In the genomic region with DNA sequence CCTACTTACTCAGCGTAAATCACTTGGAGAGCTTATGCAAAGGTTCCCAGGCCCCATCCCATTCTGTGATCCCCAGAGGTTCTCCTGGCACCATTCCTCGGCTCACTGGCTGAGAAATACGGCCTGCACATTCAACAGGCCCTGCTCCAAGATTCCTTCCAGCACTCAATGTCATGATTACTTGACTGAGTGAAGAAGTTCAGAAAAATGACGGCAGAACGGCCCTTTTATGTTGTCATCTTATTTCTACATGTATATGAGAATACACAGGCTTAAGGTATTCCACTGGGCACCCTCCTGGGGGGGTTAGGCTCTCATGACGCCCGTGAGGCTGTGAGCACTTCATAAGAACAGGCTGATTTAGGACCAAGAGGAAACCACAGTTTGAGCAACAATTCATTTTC, we compare ENCODE assay signal across 22 cellular contexts.
A peak's percentile ranks its signal among the peaks of the same experiment; 100 is the strongest.
DNase-seq lines count a peak whose midpoint lies in the region; ATAC-seq and TF ChIP-seq lines count a peak whose summit lies in the region.
"Had no signal": no experiment of that assay in that cellular context is flagged by ENCODE, and none has a peak within 500 bp of the region (broad histone marks: within the 10 kb centered on the region; RNA-seq: fewer than 3 reads in every experiment).

No MANE protein-coding gene starts in this region.

- 10 to 25% methylated on average over 2 to 5 of the region's 7 CpGs for WGBS in gastroesophageal sphincter (ENCODE audit: low coverage in 1 of 2), 2 donors

- H3K27ac ChIP-seq in gastroesophageal sphincter (peak overlapping the region; percentile 55 to 78 (median 70)), tibial artery (peak overlapping the region; percentile 64 to 68)
- H3K27ac ChIP-seq: SJSA1 had no signal

- intact Hi-C loops in tibial artery (cut with DNase I; ENCODE audit: low total_unique reads), result no loop called here

- H3K9me3 ChIP-seq in gastroesophageal sphincter (no peaks in the 10 kb centered on the region), tibial artery (no peaks in the 10 kb centered on the region)
- H3K9me3 ChIP-seq: SJSA1 had no signal

- TF ChIP-seq CTCF in chondrocyte (IDR thresholded peaks at IDR 0.05) (no peak), gastroesophageal sphincter (IDR thresholded peaks at IDR 0.05) (no peak), omental fat pad (IDR thresholded peaks at IDR 0.05) (no peak), tibial artery (IDR thresholded peaks at IDR 0.05) (no peak)

- DNase-seq in chondrocyte (ENCODE audit: low spot score), result no peak
- no peak for DNase-seq in omental fat pad (ENCODE audit: low spot score)
- DNase-seq in tibial artery, result peak; percentile 75 to 89
- DNase-seq in stimulated activated naive CD8-positive, alpha-beta T cell treated with anti-CD3 and anti-CD28 coated beads, Interleukin-15, Interleukin-2, amounts not matched to agents 100 U/mL and 50 U/mL, for 24 hours, result no peak
- no peak for DNase-seq in NCI-H526 treated with DMSO at 0.1 percent for 48 hours (lab: John Stamatoyannopoulos, UW)
- DNase-seq: activated CD4-positive, alpha-beta T cell treated with anti-CD3 and anti-CD28 coated beads, Interleukin-2, amount 50 U/mL, for 48 hours; activated gamma-delta T cell treated with Interleukin-2 at 50 U/mL for 16 hours; amygdala; CD4-positive, alpha-beta T cell; DMS153; effector memory CD8-positive, alpha-beta T cell; HCEC 1CT; NCI-H1417 treated with DMSO at 0.1 percent for 48 hours; NCI-H82; stimulated activated CD4-positive, alpha-beta T cell treated with anti-CD3 and anti-CD28 coated beads, Interleukin-1b, Interleukin-23, amount 100 ng/mL, for 48 hours; stimulated activated naive CD4-positive, alpha-beta T cell treated with Interleukin-2 at 50 U/mL for 16 hours had no signal

- no peak for TF ChIP-seq POLR2A in gastroesophageal sphincter (IDR thresholded peaks at IDR 0.05)

- no peak overlapping the region for H3K4me3 ChIP-seq in gastroesophageal sphincter
- peak overlapping the region in 1 of 2 donors; percentile 19 for H3K4me3 ChIP-seq in tibial artery
- H3K4me3 ChIP-seq: GM12878, SJSA1 had no signal

- H3K36me3 Mint-ChIP-seq in chondrocyte (ENCODE audit: low read depth), result peaks cover 26% of the 10 kb centered on the region
- H3K36me3 Mint-ChIP-seq: WTC11 had no signal

- H3K36me3 ChIP-seq in gastroesophageal sphincter (no peaks in the 10 kb centered on the region), tibial artery (peaks cover 0 to 26% (median 0%) of the 10 kb centered on the region in 3 donors)
- H3K36me3 ChIP-seq: SJSA1 had no signal

- peaks cover 49% of the 10 kb centered on the region for H3K4me1 Mint-ChIP-seq in chondrocyte (ENCODE audit: low read depth)

- H3K27ac Mint-ChIP-seq in chondrocyte (ENCODE audit: unreplicated experiment), result peak overlapping the region; percentile 41
- H3K27ac Mint-ChIP-seq: CD4-positive, alpha-beta T cell; effector memory CD8-positive, alpha-beta T cell; WTC11 had no signal

- H3K27me3 Mint-ChIP-seq in chondrocyte (ENCODE audit: low read depth), result no peaks in the 10 kb centered on the region

- no peak for TF ChIP-seq EP300 in gastroesophageal sphincter (IDR thresholded peaks at IDR 0.05)

- no peak overlapping the region for H3K4me3 Mint-ChIP-seq in chondrocyte (ENCODE audit: unreplicated experiment)
- H3K4me3 Mint-ChIP-seq: CD4-positive, alpha-beta T cell; effector memory CD8-positive, alpha-beta T cell; WTC11 had no signal

- H3K4me1 ChIP-seq in gastroesophageal sphincter, result peaks cover 16 to 74% (median 33%) of the 10 kb centered on the region in 3 donors
- peaks cover 0 to 69% (median 48%) of the 10 kb centered on the region in 4 donors for H3K4me1 ChIP-seq in tibial artery
- H3K4me1 ChIP-seq: SJSA1 had no signal

- H3K27me3 ChIP-seq in gastroesophageal sphincter, result no peaks in the 10 kb centered on the region
- no peaks in the 10 kb centered on the region for H3K27me3 ChIP-seq in tibial artery
- H3K27me3 ChIP-seq: SJSA1 had no signal

- no peaks in the 10 kb centered on the region for H3K9me3 Mint-ChIP-seq in chondrocyte (ENCODE audit: low read depth)
- H3K9me3 Mint-ChIP-seq: CD4-positive, alpha-beta T cell; effector memory CD8-positive, alpha-beta T cell; WTC11 had no signal

- peak; percentile 62 for ATAC-seq in gastroesophageal sphincter
- ATAC-seq in omental fat pad (ENCODE audit: low FRiP score), result peak; percentile 32
- no peak for ATAC-seq in stimulated activated naive CD8-positive, alpha-beta T cell treated with anti-CD3 and anti-CD28 coated beads, Interleukin-15, Interleukin-2, amounts not matched to agents 100 U/mL and 50 U/mL, for 24 hours
- ATAC-seq in GM19324 (IDR thresholded peaks at IDR 0.05; ENCODE audit: low FRiP score, unreplicated experiment), result no peak
- ATAC-seq: effector memory CD8-positive, alpha-beta T cell; GM12878; HepG2; WTC11 had no signal

Comparison
In these comparisons a context has a peak if more than half of its experiments do, and no peak if none do; other contexts are left out.
1. DNase-seq: peak in tibial artery (2 of 2); none in chondrocyte (single experiment), omental fat pad (single experiment), stimulated activated naive CD8-positive, alpha-beta T cell treated with anti-CD3 and anti-CD28 coated beads, Interleukin-15, Interleukin-2, amounts not matched to agents 100 U/mL and 50 U/mL, for 24 hours (single experiment) and NCI-H526 treated with DMSO at 0.1 percent for 48 hours (single experiment).
2. ATAC-seq: peak in gastroesophageal sphincter (single experiment) and omental fat pad (single experiment); none in stimulated activated naive CD8-positive, alpha-beta T cell treated with anti-CD3 and anti-CD28 coated beads, Interleukin-15, Interleukin-2, amounts not matched to agents 100 U/mL and 50 U/mL, for 24 hours (single experiment) and GM19324 (single experiment).